Comparison of ENCODE assay signal across 8 cellular contexts in the genomic region with DNA sequence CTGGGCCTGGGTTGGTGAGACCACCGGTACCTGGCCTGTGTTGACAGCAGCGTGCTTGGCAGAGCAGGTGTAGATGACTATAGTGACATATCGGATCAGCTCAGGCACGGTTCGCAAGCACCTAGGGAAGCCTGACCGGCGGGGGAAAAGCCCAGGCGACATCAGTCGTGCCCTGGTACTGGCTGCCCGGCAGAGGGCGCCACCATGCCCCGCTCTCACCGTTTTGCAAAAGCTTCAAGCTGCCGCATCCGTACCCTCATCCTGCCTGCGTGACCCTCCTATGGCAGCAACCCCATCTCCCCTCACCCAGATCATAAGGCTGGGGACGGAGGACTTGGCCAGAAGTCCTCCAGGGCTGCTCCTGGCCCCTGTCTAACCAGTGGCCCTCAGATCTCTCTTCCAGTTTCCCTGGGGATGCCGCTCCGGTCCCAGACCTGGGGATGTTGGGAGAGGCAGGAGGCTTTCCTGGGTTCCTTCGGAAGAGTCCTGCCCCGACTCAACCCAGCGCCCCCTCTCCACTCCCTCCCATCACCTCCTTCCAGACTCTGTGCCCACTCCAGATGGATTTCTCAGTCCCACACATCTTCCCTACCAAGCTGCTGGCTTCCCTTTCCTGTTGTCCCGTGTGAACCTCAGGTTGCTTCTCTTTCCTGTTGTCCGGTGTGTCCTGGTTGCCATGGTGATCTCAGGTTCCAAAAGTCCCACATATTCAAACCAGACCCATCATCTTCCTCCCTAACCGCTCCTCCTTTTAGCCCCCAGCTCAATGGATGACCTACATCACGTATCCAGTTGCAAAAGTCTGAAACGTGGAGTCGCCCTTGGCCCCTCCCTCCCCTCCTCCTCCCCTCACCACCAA. TPM values are rescaled to one million over a fixed set of nuclear protein-coding genes. Genes with fewer than 3 reads are reported as not detected.
DNase-seq lines count a peak whose midpoint lies in the region; ATAC-seq and TF ChIP-seq lines count a peak whose summit lies in the region.

No MANE protein-coding gene starts in this region.

- H3K9me3 ChIP-seq in right lobe of liver = no peaks in the 10 kb centered on the region

- no peaks in the 10 kb centered on the region for H3K9me3 Mint-ChIP-seq in activated CD4-positive, alpha-beta T cell treated with anti-CD3 and anti-CD28 coated beads, Interleukin-2, amount 10 ng/mL, durations not matched to agents 24 days and 14 days
- no peaks in the 10 kb centered on the region for H3K9me3 Mint-ChIP-seq in dendritic cell treated with granulocyte-macrophage colony-stimulating factor and Interleukin-4, amounts not matched to agents 40 ng/mL and 50 ng/mL, for 4 days

- no peaks in the 10 kb centered on the region for H3K36me3 ChIP-seq in ACC112 (ENCODE audit: insufficient read depth, low read length)
- no peaks in the 10 kb centered on the region for H3K36me3 ChIP-seq in right lobe of liver

- H3K79me2 ChIP-seq in ACC112 (ENCODE audit: control insufficient read depth, insufficient read depth, low read length, unreplicated experiment) = no peaks in the 10 kb centered on the region

- ATAC-seq in right lobe of liver (peak; percentile 76 to 90 (median 86)), HG02623 (IDR thresholded peaks at IDR 0.05; ENCODE audit: unreplicated experiment) (no peak)

- peak overlapping the region; percentile 73 for H3K4me3 Mint-ChIP-seq in activated CD4-positive, alpha-beta T cell treated with anti-CD3 and anti-CD28 coated beads, Interleukin-2, amount 10 ng/mL, durations not matched to agents 24 days and 14 days
- H3K4me3 Mint-ChIP-seq in dendritic cell treated with granulocyte-macrophage colony-stimulating factor and Interleukin-4, amounts not matched to agents 40 ng/mL and 50 ng/mL, for 4 days = peak overlapping the region; percentile 36

- TF ChIP-seq CTCF in GM13977 (IDR thresholded peaks at IDR 0.05; ENCODE audit: extremely low read depth, insufficient read depth, missing control alignments) (peak; percentile 96), right lobe of liver (IDR thresholded peaks at IDR 0.05) (peak; percentile 56 to 94 (median 93))

- H3K36me3 Mint-ChIP-seq in activated CD4-positive, alpha-beta T cell treated with anti-CD3 and anti-CD28 coated beads, Interleukin-2, amount 10 ng/mL, durations not matched to agents 24 days and 14 days (ENCODE audit: low read depth) = no peaks in the 10 kb centered on the region
- no peaks in the 10 kb centered on the region for H3K36me3 Mint-ChIP-seq in dendritic cell treated with granulocyte-macrophage colony-stimulating factor and Interleukin-4, amounts not matched to agents 40 ng/mL and 50 ng/mL, for 4 days (ENCODE audit: low read depth)

- H3K27me3 Mint-ChIP-seq in activated CD4-positive, alpha-beta T cell treated with anti-CD3 and anti-CD28 coated beads, Interleukin-2, amount 10 ng/mL, durations not matched to agents 24 days and 14 days = peaks cover 58% of the 10 kb centered on the region
- H3K27me3 Mint-ChIP-seq in dendritic cell treated with granulocyte-macrophage colony-stimulating factor and Interleukin-4, amounts not matched to agents 40 ng/mL and 50 ng/mL, for 4 days = peaks cover 69% of the 10 kb centered on the region

- TF ChIP-seq POLR2A in right lobe of liver (IDR thresholded peaks at IDR 0.05) = no peak

- peaks cover 18% of the 10 kb centered on the region for H3K4me1 Mint-ChIP-seq in activated CD4-positive, alpha-beta T cell treated with anti-CD3 and anti-CD28 coated beads, Interleukin-2, amount 10 ng/mL, durations not matched to agents 24 days and 14 days
- peaks cover 53% of the 10 kb centered on the region for H3K4me1 Mint-ChIP-seq in dendritic cell treated with granulocyte-macrophage colony-stimulating factor and Interleukin-4, amounts not matched to agents 40 ng/mL and 50 ng/mL, for 4 days (ENCODE audit: low read depth)

- intact Hi-C loops in activated CD4-positive, alpha-beta T cell treated with anti-CD3 and anti-CD28 coated beads, Interleukin-2, amount 10 ng/mL, durations not matched to agents 24 days and 14 days (cut with micrococcal nuclease) = loop anchor here (1.0 to 2.0 kb wide), 2 partner anchors 17 to 45 kb away; a partner anchor contains a TSS
- intact Hi-C loops in dendritic cell treated with granulocyte-macrophage colony-stimulating factor and Interleukin-4, amounts not matched to agents 40 ng/mL and 50 ng/mL, for 4 days (cut with micrococcal nuclease) = no loop called here
- intact Hi-C loops in right lobe of liver (cut with DNase I) = no loop called here

- peaks cover 68% of the 10 kb centered on the region for H3K27me3 ChIP-seq in ACC112 (ENCODE audit: insufficient read depth, low read length)
- peaks cover 7 to 42% of the 10 kb centered on the region in 2 donors for H3K27me3 ChIP-seq in right lobe of liver

- H3K27ac ChIP-seq in ACC112 (ENCODE audit: low read depth, low read length) = no peak overlapping the region
- H3K27ac ChIP-seq in right lobe of liver = no peak overlapping the region

- 4% methylated on average over 12 of the region's 28 CpGs for WGBS in right lobe of liver (ENCODE audit: insufficient coverage, low coverage, low lambda C conversion rate, missing lambda C conversion rate)

- DNase-seq in GM13977 (ENCODE audit: low spot score) (peak; percentile 91), NCI-H2171 (lab: John Stamatoyannopoulos, UW) (peak; percentile 32), right lobe of liver (peak; percentile 74 to 80 (median 75))
- peak; percentile 95 for DNase-seq in activated CD4-positive, alpha-beta T cell treated with anti-CD3 and anti-CD28 coated beads, Interleukin-2, amount 10 ng/mL, durations not matched to agents 24 days and 14 days
- DNase-seq in stimulated activated CD8-positive, alpha-beta memory T cell treated with anti-CD3 and anti-CD28 coated beads, Interleukin-12 subunit alpha, Interleukin-12 subunit beta, amount 100 ng/mL, for 4 hours (ENCODE audit: low read depth) = peak; percentile 71

- H3K4me3 ChIP-seq in ACC112 (ENCODE audit: low read depth, low read length) (peak overlapping the region; percentile 60), right lobe of liver (no peak overlapping the region)

- in situ Hi-C loops in GM13977 (cut with MboI; ENCODE audit: low pct_unique_long_range_greater_than_20kb, low sequenced_read_pairs, unreplicated experiment) = no loop called here

- H3K4me1 ChIP-seq in ACC112 (ENCODE audit: control insufficient read depth, insufficient read depth, low read length, unreplicated experiment) (peaks cover 3% of the 10 kb centered on the region), right lobe of liver (peaks cover 0 to 11% (median 0%) of the 10 kb centered on the region in 4 donors)

- no peak overlapping the region for H2AFZ ChIP-seq in ACC112 (ENCODE audit: low read length, unreplicated experiment)

- H3K27ac Mint-ChIP-seq in activated CD4-positive, alpha-beta T cell treated with anti-CD3 and anti-CD28 coated beads, Interleukin-2, amount 10 ng/mL, durations not matched to agents 24 days and 14 days = no peak overlapping the region
- H3K27ac Mint-ChIP-seq in dendritic cell treated with granulocyte-macrophage colony-stimulating factor and Interleukin-4, amounts not matched to agents 40 ng/mL and 50 ng/mL, for 4 days = peak overlapping the region; percentile 6

RNA-seq across cellular contexts. Expression of a gene that starts 13.7 kb away (rescaled TPM):
- 0.77 and 0.88 TPM in 2 replicates for total RNA-seq in activated CD4-positive, alpha-beta T cell treated with anti-CD3 and anti-CD28 coated beads, Interleukin-2, amount 10 ng/mL, durations not matched to agents 24 days and 14 days
- total RNA-seq in right lobe of liver = not detected

RNA-seq across cellular contexts. Expression of a gene that starts 35.0 kb away (rescaled TPM):
- total RNA-seq in activated CD4-positive, alpha-beta T cell treated with anti-CD3 and anti-CD28 coated beads, Interleukin-2, amount 10 ng/mL, durations not matched to agents 24 days and 14 days = not detected in 2 replicates
- total RNA-seq in right lobe of liver = 1 to 10 TPM in 2 of 6 experiments, under 1 TPM in 4; 0.22 to 2.2 (median 0.72) TPM

RNA-seq across cellular contexts. Expression of a gene that starts 44.5 kb away (rescaled TPM):
- total RNA-seq in activated CD4-positive, alpha-beta T cell treated with anti-CD3 and anti-CD28 coated beads, Interleukin-2, amount 10 ng/mL, durations not matched to agents 24 days and 14 days = not detected in 2 replicates
- not detected for total RNA-seq in right lobe of liver

RNA-seq across cellular contexts. Expression of a gene that starts 50.0 kb away (rescaled TPM):
- 1.5 and 2.1 TPM in 2 replicates for total RNA-seq in activated CD4-positive, alpha-beta T cell treated with anti-CD3 and anti-CD28 coated beads, Interleukin-2, amount 10 ng/mL, durations not matched to agents 24 days and 14 days
- total RNA-seq in right lobe of liver = not detected

Comparison
In these comparisons a context has a peak if more than half of its experiments do, and no peak if none do; other contexts are left out.
1. DNase-seq: peak in every context shown above with its lines; median percentile 95 in activated CD4-positive, alpha-beta T cell treated with anti-CD3 and anti-CD28 coated beads, Interleukin-2, amount 10 ng/mL, durations not matched to agents 24 days and 14 days; 91 in GM13977; 75 in right lobe of liver; 71 in stimulated activated CD8-positive, alpha-beta memory T cell treated with anti-CD3 and anti-CD28 coated beads, Interleukin-12 subunit alpha, Interleukin-12 subunit beta, amount 100 ng/mL, for 4 hours; 32 in NCI-H2171.